ENCODE assay signal across 1 cellular context in genomic region chr16:46839986-46840443, GRCh38.
TF ChIP-seq lines count a peak whose summit lies in the region.

No MANE protein-coding gene starts in this region.

TF ChIP-seq in HepG2, 621 proteins besides CTCF, POLR2A, EP300 and RAD21 (continued from another document and continues in another):
- TF ChIP-seq, protein P1, sequence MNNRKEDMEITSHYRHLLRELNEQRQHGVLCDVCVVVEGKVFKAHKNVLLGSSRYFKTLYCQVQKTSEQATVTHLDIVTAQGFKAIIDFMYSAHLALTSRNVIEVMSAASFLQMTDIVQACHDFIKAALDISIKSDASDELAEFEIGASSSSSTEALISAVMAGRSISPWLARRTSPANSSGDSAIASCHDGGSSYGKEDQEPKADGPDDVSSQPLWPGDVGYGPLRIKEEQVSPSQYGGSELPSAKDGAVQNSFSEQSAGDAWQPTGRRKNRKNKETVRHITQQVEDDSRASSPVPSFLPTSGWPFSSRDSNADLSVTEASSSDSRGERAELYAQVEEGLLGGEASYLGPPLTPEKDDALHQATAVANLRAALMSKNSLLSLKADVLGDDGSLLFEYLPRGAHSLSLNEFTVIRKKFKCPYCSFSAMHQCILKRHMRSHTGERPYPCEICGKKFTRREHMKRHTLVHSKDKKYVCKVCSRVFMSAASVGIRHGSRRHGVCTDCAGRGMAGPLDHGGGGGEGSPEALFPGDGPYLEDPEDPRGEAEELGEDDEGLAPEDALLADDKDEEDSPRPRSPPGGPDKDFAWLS (CRISPR knock-in tag; IDR thresholded peaks at IDR 0.05; ENCODE audit: borderline replicate concordance) = no peak
- TF ChIP-seq LCORL (IDR thresholded peaks at IDR 0.05) (0 out of 2 replicates have a peak, but pooled peaks have one; percentile 56), LCORL (CRISPR knock-in tag; IDR thresholded peaks at IDR 0.05) (peak; percentile 60; the same call in 1 of the 2 replicates), GLI4 (CRISPR knock-in tag; IDR thresholded peaks at IDR 0.05; ENCODE audit: borderline replicate concordance) (no peak), MLXIP (CRISPR knock-in tag; IDR thresholded peaks at IDR 0.05; ENCODE audit: borderline replicate concordance) (no peak), KLF15 (CRISPR knock-in tag; IDR thresholded peaks at IDR 0.05; ENCODE audit: borderline replicate concordance) (no peak), THAP11 (CRISPR knock-in tag; IDR thresholded peaks at IDR 0.05) (no peak), NFE2L2 (IDR thresholded peaks at IDR 0.05; ENCODE audit: low read length) (no peak), ZNF3 (CRISPR knock-in tag; IDR thresholded peaks at IDR 0.05) (no peak), SOX6 (IDR thresholded peaks at IDR 0.05) (no peak), SOX6 (CRISPR knock-in tag; IDR thresholded peaks at IDR 0.05) (peak; percentile 43; the same call in 1 of the 2 replicates), ZFP62 (CRISPR knock-in tag; IDR thresholded peaks at IDR 0.05) (no peak), ZNF512B (CRISPR knock-in tag; IDR thresholded peaks at IDR 0.05; ENCODE audit: borderline replicate concordance) (no peak), AGO1 (IDR thresholded peaks at IDR 0.05; ENCODE audit: low read depth, low read length, poor library complexity, severe bottlenecking) (no peak), HNRNPUL1 (IDR thresholded peaks at IDR 0.05; ENCODE audit: low read depth, low read length) (no peak), ZNF30 (CRISPR knock-in tag; IDR thresholded peaks at IDR 0.05) (no peak), EZH2 (conservative IDR thresholded peaks at IDR 0.05; ENCODE audit: low read depth, low read length) (no peak), NKX3-1 (CRISPR knock-in tag; IDR thresholded peaks at IDR 0.05) (no peak), BRCA1 (CRISPR knock-in tag; IDR thresholded peaks at IDR 0.05) (no peak; the same call in 1 of the 2 replicates), GTF2F1 (IDR thresholded peaks at IDR 0.05; ENCODE audit: low read length) (no peak), HDAC6 (IDR thresholded peaks at IDR 0.05; ENCODE audit: low read depth, low read length) (no peak), HDAC1 (CRISPR knock-in tag; IDR thresholded peaks at IDR 0.05) (no peak; the same call in 1 of the 2 replicates), REPIN1 (CRISPR knock-in tag; IDR thresholded peaks at IDR 0.05; ENCODE audit: borderline replicate concordance, low read depth) (no peak), SAP130 (CRISPR knock-in tag; IDR thresholded peaks at IDR 0.05; ENCODE audit: low read depth) (peak; percentile 47; the same call in 1 of the 2 replicates), CBFB (CRISPR knock-in tag; IDR thresholded peaks at IDR 0.05) (0 out of 2 replicates have a peak, but pooled peaks have one; percentile 47), ZNF430 (CRISPR knock-in tag; IDR thresholded peaks at IDR 0.05) (no peak), ZNF451 (CRISPR knock-in tag; IDR thresholded peaks at IDR 0.05) (no peak), CEBPG (CRISPR knock-in tag; IDR thresholded peaks at IDR 0.05) (no peak), ZNF607 (CRISPR knock-in tag; IDR thresholded peaks at IDR 0.05; ENCODE audit: borderline replicate concordance) (no peak), ZNF773 (CRISPR knock-in tag; IDR thresholded peaks at IDR 0.05; ENCODE audit: borderline replicate concordance) (no peak), HMGXB3 (CRISPR knock-in tag; IDR thresholded peaks at IDR 0.05; ENCODE audit: borderline replicate concordance) (no peak)
- TF ChIP-seq, protein P2, sequence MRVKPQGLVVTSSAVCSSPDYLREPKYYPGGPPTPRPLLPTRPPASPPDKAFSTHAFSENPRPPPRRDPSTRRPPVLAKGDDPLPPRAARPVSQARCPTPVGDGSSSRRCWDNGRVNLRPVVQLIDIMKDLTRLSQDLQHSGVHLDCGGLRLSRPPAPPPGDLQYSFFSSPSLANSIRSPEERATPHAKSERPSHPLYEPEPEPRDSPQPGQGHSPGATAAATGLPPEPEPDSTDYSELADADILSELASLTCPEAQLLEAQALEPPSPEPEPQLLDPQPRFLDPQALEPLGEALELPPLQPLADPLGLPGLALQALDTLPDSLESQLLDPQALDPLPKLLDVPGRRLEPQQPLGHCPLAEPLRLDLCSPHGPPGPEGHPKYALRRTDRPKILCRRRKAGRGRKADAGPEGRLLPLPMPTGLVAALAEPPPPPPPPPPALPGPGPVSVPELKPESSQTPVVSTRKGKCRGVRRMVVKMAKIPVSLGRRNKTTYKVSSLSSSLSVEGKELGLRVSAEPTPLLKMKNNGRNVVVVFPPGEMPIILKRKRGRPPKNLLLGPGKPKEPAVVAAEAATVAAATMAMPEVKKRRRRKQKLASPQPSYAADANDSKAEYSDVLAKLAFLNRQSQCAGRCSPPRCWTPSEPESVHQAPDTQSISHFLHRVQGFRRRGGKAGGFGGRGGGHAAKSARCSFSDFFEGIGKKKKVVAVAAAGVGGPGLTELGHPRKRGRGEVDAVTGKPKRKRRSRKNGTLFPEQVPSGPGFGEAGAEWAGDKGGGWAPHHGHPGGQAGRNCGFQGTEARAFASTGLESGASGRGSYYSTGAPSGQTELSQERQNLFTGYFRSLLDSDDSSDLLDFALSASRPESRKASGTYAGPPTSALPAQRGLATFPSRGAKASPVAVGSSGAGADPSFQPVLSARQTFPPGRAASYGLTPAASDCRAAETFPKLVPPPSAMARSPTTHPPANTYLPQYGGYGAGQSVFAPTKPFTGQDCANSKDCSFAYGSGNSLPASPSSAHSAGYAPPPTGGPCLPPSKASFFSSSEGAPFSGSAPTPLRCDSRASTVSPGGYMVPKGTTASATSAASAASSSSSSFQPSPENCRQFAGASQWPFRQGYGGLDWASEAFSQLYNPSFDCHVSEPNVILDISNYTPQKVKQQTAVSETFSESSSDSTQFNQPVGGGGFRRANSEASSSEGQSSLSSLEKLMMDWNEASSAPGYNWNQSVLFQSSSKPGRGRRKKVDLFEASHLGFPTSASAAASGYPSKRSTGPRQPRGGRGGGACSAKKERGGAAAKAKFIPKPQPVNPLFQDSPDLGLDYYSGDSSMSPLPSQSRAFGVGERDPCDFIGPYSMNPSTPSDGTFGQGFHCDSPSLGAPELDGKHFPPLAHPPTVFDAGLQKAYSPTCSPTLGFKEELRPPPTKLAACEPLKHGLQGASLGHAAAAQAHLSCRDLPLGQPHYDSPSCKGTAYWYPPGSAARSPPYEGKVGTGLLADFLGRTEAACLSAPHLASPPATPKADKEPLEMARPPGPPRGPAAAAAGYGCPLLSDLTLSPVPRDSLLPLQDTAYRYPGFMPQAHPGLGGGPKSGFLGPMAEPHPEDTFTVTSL (CRISPR knock-in tag; IDR thresholded peaks at IDR 0.05; ENCODE audit: borderline replicate concordance) = no peak
- TF ChIP-seq, protein P3, sequence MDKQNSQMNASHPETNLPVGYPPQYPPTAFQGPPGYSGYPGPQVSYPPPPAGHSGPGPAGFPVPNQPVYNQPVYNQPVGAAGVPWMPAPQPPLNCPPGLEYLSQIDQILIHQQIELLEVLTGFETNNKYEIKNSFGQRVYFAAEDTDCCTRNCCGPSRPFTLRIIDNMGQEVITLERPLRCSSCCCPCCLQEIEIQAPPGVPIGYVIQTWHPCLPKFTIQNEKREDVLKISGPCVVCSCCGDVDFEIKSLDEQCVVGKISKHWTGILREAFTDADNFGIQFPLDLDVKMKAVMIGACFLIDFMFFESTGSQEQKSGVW (CRISPR knock-in tag; IDR thresholded peaks at IDR 0.05; ENCODE audit: borderline replicate concordance) = no peak
- TF ChIP-seq, protein P4, sequence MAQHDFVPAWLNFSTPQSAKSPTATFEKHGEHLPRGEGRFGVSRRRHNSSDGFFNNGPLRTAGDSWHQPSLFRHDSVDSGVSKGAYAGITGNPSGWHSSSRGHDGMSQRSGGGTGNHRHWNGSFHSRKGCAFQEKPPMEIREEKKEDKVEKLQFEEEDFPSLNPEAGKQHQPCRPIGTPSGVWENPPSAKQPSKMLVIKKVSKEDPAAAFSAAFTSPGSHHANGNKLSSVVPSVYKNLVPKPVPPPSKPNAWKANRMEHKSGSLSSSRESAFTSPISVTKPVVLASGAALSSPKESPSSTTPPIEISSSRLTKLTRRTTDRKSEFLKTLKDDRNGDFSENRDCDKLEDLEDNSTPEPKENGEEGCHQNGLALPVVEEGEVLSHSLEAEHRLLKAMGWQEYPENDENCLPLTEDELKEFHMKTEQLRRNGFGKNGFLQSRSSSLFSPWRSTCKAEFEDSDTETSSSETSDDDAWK (CRISPR knock-in tag; IDR thresholded peaks at IDR 0.05) = no peak
- TF ChIP-seq, protein P5, sequence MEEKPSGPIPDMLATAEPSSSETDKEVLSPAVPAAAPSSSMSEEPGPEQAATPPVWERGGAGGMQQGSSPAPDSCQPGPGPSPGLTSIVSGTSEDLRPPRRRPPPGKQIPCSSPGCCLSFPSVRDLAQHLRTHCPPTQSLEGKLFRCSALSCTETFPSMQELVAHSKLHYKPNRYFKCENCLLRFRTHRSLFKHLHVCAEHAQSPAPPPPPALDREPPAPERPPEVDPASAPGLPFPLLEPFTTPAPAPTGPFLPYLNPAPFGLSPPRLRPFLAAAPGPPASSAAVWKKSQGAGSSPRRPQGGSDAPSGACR (CRISPR knock-in tag; IDR thresholded peaks at IDR 0.05) = 0 out of 2 replicates have a peak, but pooled peaks have one; percentile 27
